ENCODE assay signal across 8 cellular contexts in the genomic region with DNA sequence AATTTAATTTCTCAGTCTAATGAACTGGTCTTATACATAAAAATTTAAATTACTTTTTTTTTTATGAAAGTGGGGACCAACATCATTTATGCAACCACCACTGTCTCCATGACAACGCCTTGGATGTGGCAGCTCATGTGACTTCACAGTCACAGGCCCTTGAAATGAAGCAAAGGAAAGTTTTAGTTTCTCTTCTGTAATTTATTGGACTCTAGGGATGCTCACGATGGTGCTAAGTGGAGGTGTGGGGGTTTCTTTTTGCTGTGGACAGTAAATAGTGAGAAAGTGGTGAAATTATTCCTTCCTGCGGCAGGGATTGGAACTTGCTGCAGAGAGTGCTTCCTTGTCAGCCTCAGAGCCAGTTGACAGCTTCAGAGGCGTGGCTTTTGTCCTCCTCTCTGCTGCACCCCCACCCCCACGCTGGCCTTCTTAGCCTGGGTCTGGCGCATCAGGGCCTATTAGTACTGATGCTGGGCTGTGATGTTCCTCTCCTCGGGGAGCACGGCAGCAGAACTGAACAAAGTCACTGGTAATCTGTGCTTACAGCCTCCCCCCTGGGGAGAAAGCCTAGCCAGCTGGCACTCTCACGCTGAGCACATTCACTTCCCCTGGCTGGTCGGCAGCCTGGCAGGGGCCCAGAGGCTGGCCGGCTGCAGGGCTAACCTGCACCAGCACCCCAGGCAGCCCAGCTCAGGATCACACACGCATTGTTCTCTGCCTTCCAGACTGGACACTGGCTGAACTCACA.
DNase-seq lines count a peak whose midpoint lies in the region; ATAC-seq and TF ChIP-seq lines count a peak whose summit lies in the region.

No MANE protein-coding gene starts in this region.

- peak; percentile 98 for DNase-seq in NCI-H2171 treated with DMSO at 0.1 percent for 48 hours (lab: John Stamatoyannopoulos, UW)
- peak; percentile 82 for DNase-seq in coronary artery (ENCODE audit: low spot score)
- DNase-seq in mucosa of gallbladder (ENCODE audit: low spot score) = peak; percentile 70
- no peak for DNase-seq in HuH-7 (ENCODE audit: low spot score)
- no peak for DNase-seq in GM20000 (ENCODE audit: low spot score)
- DNase-seq in stimulated activated CD4-positive, alpha-beta T cell treated with anti-CD3 and anti-CD28 coated beads, Interleukin-1b, Interleukin-23, amount 100 ng/mL, for 48 hours = no peak
- no peak for DNase-seq in vagina (ENCODE audit: extremely low spot score in 2 of 2)

- no peaks in the 10 kb centered on the region for H3K27me3 ChIP-seq in vagina

- peaks cover 10% of the 10 kb centered on the region for H3K4me1 ChIP-seq in vagina

- H3K36me3 ChIP-seq in vagina = no peaks in the 10 kb centered on the region

- ATAC-seq in GM21360 (IDR thresholded peaks at IDR 0.05; ENCODE audit: unreplicated experiment) = peak; percentile 52

- TF ChIP-seq POLR2A in vagina (IDR thresholded peaks at IDR 0.05) = no peak

- intact Hi-C loops in vagina (cut with DNase I) = no loop called here

- TF ChIP-seq CTCF in coronary artery (IDR thresholded peaks at IDR 0.05) (no peak), GM20000 (IDR thresholded peaks at IDR 0.05; ENCODE audit: extremely low read depth, missing control alignments) (no peak), vagina (IDR thresholded peaks at IDR 0.05) (no peak)

- H3K4me3 ChIP-seq in coronary artery = peak overlapping the region; percentile 40
- H3K4me3 ChIP-seq in vagina = no peak overlapping the region

- H3K27ac ChIP-seq in coronary artery = peak overlapping the region in 1 of 2 donors; percentile 19
- no peak overlapping the region for H3K27ac ChIP-seq in vagina

- H3K9me3 ChIP-seq in vagina = no peaks in the 10 kb centered on the region

Comparison
In these comparisons a context has a peak if more than half of its experiments do, and no peak if none do; other contexts are left out.
1. DNase-seq: peak in NCI-H2171 treated with DMSO at 0.1 percent for 48 hours (single experiment), coronary artery (single experiment) and mucosa of gallbladder (single experiment); none in HuH-7 (single experiment), GM20000 (single experiment), stimulated activated CD4-positive, alpha-beta T cell treated with anti-CD3 and anti-CD28 coated beads, Interleukin-1b, Interleukin-23, amount 100 ng/mL, for 48 hours (single experiment) and vagina (0 of 2).